In the genomic region with DNA sequence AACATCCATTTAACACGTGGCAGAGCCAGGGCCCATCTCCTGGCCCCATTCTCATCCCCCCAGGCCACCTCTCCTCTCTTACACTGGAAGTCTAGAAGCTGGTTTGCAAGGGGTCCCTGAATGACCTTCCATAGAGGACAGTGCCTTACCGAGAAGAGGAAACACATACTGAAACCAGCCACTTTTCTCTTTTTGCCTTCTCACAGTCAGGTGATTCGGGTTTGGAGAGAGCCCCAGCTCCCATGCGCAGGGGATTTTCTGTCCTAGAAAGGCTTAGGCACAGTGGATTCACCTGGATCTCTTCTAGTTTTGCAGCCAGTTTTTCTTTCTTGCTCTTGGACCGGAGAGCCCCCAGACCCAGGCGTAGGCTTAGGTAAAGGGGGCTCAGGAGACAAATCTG, we compare ENCODE assay signal across 23 cellular contexts.
"Had no signal": no experiment of that assay in that cellular context is flagged by ENCODE, and none has a peak within 500 bp of the region (broad histone marks: within the 10 kb centered on the region; RNA-seq: fewer than 3 reads in every experiment).

No MANE protein-coding gene starts in this region.

- H3K36me3 ChIP-seq: brain microvascular endothelial cell, cardiac muscle cell had no signal

- DNase-seq: activated CD4-positive, alpha-beta memory T cell treated with anti-CD3 and anti-CD28 coated beads for 36 hours; activated CD4-positive, alpha-beta T cell treated with anti-CD3 and anti-CD28 coated beads, Interleukin-2, amount 10 ng/mL, durations not matched to agents 7 days and 5 days; activated CD4-positive, CD25-positive, alpha-beta regulatory T cell; activated CD8-positive, alpha-beta memory T cell treated with anti-CD3 and anti-CD28 coated beads for 24 hours; activated gamma-delta T cell; activated naive CD4-positive, alpha-beta T cell treated with anti-CD3 and anti-CD28 coated beads for 36 hours; activated T-cell treated with anti-CD3 and anti-CD28 coated beads, Interleukin-2, amount 50 U/mL, for 48 hours; amygdala; brain microvascular endothelial cell; NCI-H1105 treated with DMSO at 0.1 percent for 48 hours; NCI-H2029; NCI-H2107; NCI-H2171 treated with DMSO at 0.1 percent for 48 hours; NCI-H226; NCI-H69; PC-3; SIG-M5; T-cell; T-helper 2 cell; T1000 had no signal

- H3K4me3 ChIP-seq: cardiac muscle cell had no signal

- ATAC-seq: activated T-helper 17 cell treated with anti-CD3 and anti-CD28 coated beads, Interleukin-2, amount 50 U/mL, for 72 hours; PC-3; T-cell had no signal

- H3K27ac ChIP-seq: brain microvascular endothelial cell, cardiac muscle cell, VCaP had no signal

- H3K27me3 ChIP-seq: brain microvascular endothelial cell, cardiac muscle cell had no signal
